Comparison of ENCODE assay signal across 2 cellular contexts in the genomic region with DNA sequence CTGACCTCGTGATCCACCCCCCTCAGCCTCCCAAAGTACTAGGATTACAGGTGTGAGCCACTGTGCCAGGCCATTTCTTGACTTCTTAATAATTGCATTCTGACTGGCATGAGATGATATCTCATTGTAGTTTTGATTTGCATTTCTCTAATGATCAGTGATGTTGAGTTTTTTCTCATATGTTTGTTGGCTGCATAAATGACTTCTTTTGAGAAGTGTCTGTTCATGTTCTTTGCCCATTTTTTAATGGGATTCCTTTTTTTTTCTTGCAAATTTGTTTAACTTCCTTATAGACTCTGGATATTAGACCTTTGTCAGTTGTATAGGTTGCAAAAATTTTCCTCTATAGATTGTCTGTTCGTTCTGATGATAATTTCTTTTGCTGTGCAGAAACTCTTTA. TPM values are rescaled to one million over a fixed set of nuclear protein-coding genes. Genes with fewer than 3 reads are reported as not detected.
"Had no signal": no experiment of that assay in that cellular context is flagged by ENCODE, and none has a peak within 500 bp of the region (broad histone marks: within the 10 kb centered on the region; RNA-seq: fewer than 3 reads in every experiment).

No MANE protein-coding gene starts in this region.

RNA-seq across cellular contexts. Expression of a gene that starts 7.4 kb away (rescaled TPM):
- total RNA-seq: H7, H9 had no signal
